8 cellular contexts compared by ENCODE assay signal in the genomic region with DNA sequence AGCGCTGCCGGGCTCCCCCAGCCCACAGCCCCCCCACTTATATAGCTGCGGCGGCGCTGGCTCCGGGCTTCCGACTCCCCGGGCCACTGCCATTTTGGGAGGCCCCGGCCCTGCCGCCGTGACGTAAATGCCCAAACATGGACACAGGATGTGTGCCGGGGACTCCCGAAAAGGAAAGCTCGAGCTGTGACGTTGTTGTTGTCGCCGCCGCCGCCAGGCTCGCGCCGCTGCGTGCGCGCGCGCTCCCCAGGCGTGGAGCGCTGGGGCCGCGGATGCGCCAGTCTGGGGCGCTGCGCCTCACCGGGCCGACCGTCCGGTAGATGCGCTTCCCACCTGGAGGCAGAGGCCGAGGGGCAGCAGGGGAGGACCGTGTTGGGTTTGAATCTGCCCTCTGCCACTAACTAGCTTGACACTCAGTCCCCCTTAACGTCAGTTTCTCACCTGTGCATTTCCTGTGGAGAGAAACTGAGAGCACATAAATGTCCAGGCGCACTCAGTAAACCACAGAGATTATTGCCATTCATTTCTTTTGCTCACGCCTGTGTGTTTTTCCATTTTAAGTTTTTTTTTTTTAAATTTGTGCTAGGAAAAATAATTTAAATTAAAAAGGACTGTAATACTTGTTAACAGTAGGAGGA. TPM values are rescaled to one million over a fixed set of nuclear protein-coding genes. Genes with fewer than 3 reads are reported as not detected.
A peak's percentile ranks its signal among the peaks of the same experiment; 100 is the strongest.
DNase-seq lines count a peak whose midpoint lies in the region; ATAC-seq and TF ChIP-seq lines count a peak whose summit lies in the region.

A gene (minus strand): TSS at position 15 of the 638 bp plus-strand sequence. CDS start 231 bp downstream, outside the sequence.

- H3K36me3 Mint-ChIP-seq in activated CD8-positive, alpha-beta T cell treated with anti-CD3 and anti-CD28 coated beads, Interleukin-2, amount 10 ng/mL, durations not matched to agents 7 days and 5 days (ENCODE audit: low read depth) = peaks cover 2% of the 10 kb centered on the region

- H3K27me3 Mint-ChIP-seq in activated CD8-positive, alpha-beta T cell treated with anti-CD3 and anti-CD28 coated beads, Interleukin-2, amount 10 ng/mL, durations not matched to agents 7 days and 5 days (ENCODE audit: low read depth) = peaks cover 62% of the 10 kb centered on the region

- H3K36me3 ChIP-seq in BE2C = no peaks in the 10 kb centered on the region
- no peaks in the 10 kb centered on the region for H3K36me3 ChIP-seq in ectodermal cell (ENCODE audit: control insufficient read depth, insufficient read depth, low read length)
- no peaks in the 10 kb centered on the region for H3K36me3 ChIP-seq in mesodermal cell (ENCODE audit: control insufficient read depth, insufficient read depth, low read length)

- CTCF ChIA-PET in activated CD8-positive, alpha-beta T cell treated with anti-CD3 and anti-CD28 coated beads, Interleukin-2, amount 10 ng/mL, durations not matched to agents 7 days and 5 days (lab: Charles Lee) = interaction anchor here (0.8 to 1.9 kb wide), 4 partner anchors 58 to 117 kb away, joined by 3 to 9 read pairs (median 3); no protein-coding TSS in a partner anchor

- H3K27ac ChIP-seq in ectodermal cell (ENCODE audit: insufficient read depth, low read depth, low read length, poor library complexity, severe bottlenecking) (no peak within 1 kb of the TSS), mesodermal cell (ENCODE audit: low read depth, low read length, severe bottlenecking) (no peak within 1 kb of the TSS)

- 0 to 1% methylated on average over 44 to 45 of the region's 45 CpGs for WGBS in ectodermal cell, 2 experiments
- WGBS in mesodermal cell (ENCODE audit: insufficient coverage in 2 of 2), 2 experiments = 1 to 5% methylated on average over 17 to 38 of the region's 45 CpGs

- H3K9me3 Mint-ChIP-seq in activated CD8-positive, alpha-beta T cell treated with anti-CD3 and anti-CD28 coated beads, Interleukin-2, amount 10 ng/mL, durations not matched to agents 7 days and 5 days (ENCODE audit: insufficient read depth) = no peaks in the 10 kb centered on the region

- no peak within 1 kb of the TSS for H3K27ac Mint-ChIP-seq in activated CD8-positive, alpha-beta T cell treated with anti-CD3 and anti-CD28 coated beads, Interleukin-2, amount 10 ng/mL, durations not matched to agents 7 days and 5 days

- no peak for TF ChIP-seq CTCF in BE2C (IDR thresholded peaks at IDR 0.05; ENCODE audit: low read depth, low read length)

- H3K4me3 Mint-ChIP-seq in activated CD8-positive, alpha-beta T cell treated with anti-CD3 and anti-CD28 coated beads, Interleukin-2, amount 10 ng/mL, durations not matched to agents 7 days and 5 days = peak within 1 kb of the TSS; percentile 59

- H3K4me3 ChIP-seq in BE2C (ENCODE audit: low read depth, low read length) (peak within 1 kb of the TSS; percentile 49), ectodermal cell (ENCODE audit: insufficient read depth, low read depth, low read length) (peak within 1 kb of the TSS; percentile 45), mesodermal cell (ENCODE audit: extremely low read depth, insufficient read depth, low read length, poor library complexity, severe bottlenecking) (peak within 1 kb of the TSS; percentile 40)

- H3K4me1 Mint-ChIP-seq in activated CD8-positive, alpha-beta T cell treated with anti-CD3 and anti-CD28 coated beads, Interleukin-2, amount 10 ng/mL, durations not matched to agents 7 days and 5 days (ENCODE audit: low read depth) = peaks cover 20% of the 10 kb centered on the region

- H3K27me3 ChIP-seq in BE2C (peaks cover 46% of the 10 kb centered on the region), ectodermal cell (ENCODE audit: control insufficient read depth, insufficient read depth, low read length, poor library complexity, severe bottlenecking) (peaks cover 98% of the 10 kb centered on the region)

- POLR2A ChIA-PET in activated CD8-positive, alpha-beta T cell treated with anti-CD3 and anti-CD28 coated beads, Interleukin-2, amount 10 ng/mL, durations not matched to agents 7 days and 5 days (lab: Charles Lee) = interaction anchor here (1.5 kb wide), 1 partner anchor 58 kb away, joined by 4 read pairs; no protein-coding TSS in a partner anchor

- DNase-seq in BE2C (peak; percentile 64), NCI-H82 (lab: John Stamatoyannopoulos, UW) (peak; percentile 83)
- DNase-seq in activated CD8-positive, alpha-beta T cell treated with anti-CD3 and anti-CD28 coated beads, Interleukin-2, amount 10 ng/mL, durations not matched to agents 7 days and 5 days = peak; percentile 94
- peak; percentile 79 to 84 for DNase-seq in stimulated activated CD8-positive, alpha-beta memory T cell treated with anti-CD3 and anti-CD28 coated beads, Interleukin-2, amount 100 ng/mL, for 48 hours (ENCODE audit: low read depth in 2 of 2)

- no peaks in the 10 kb centered on the region for H3K9me3 ChIP-seq in BE2C
- no peaks in the 10 kb centered on the region for H3K9me3 ChIP-seq in ectodermal cell (ENCODE audit: control insufficient read depth, low read length)
- no peaks in the 10 kb centered on the region for H3K9me3 ChIP-seq in mesodermal cell (ENCODE audit: control insufficient read depth, low read length)

- ATAC-seq in GM19452 (IDR thresholded peaks at IDR 0.05; ENCODE audit: unreplicated experiment) (peak; percentile 92), HG03521 (IDR thresholded peaks at IDR 0.05; ENCODE audit: unreplicated experiment) (peak; percentile 94)
- ATAC-seq in activated CD8-positive, alpha-beta T cell treated with anti-CD3 and anti-CD28 coated beads, Interleukin-2, amount 10 ng/mL, durations not matched to agents 7 days and 5 days = peak; percentile 90

- H3K4me1 ChIP-seq in BE2C = no peaks in the 10 kb centered on the region
- peaks cover 15% of the 10 kb centered on the region for H3K4me1 ChIP-seq in ectodermal cell (ENCODE audit: control insufficient read depth, insufficient read depth, low read length)
- peaks cover 5% of the 10 kb centered on the region for H3K4me1 ChIP-seq in mesodermal cell (ENCODE audit: control insufficient read depth, insufficient read depth, low read length, poor library complexity, severe bottlenecking)

RNA-seq across cellular contexts. Expression of the gene that starts here (rescaled TPM):
- polyA plus RNA-seq in BE2C (2012; ENCODE audit: insufficient read depth, insufficient read length, low read depth) = not detected
- not detected for total RNA-seq in activated CD8-positive, alpha-beta T cell treated with anti-CD3 and anti-CD28 coated beads, Interleukin-2, amount 10 ng/mL, durations not matched to agents 7 days and 5 days
- 0.33 TPM for polyA plus RNA-seq in ectodermal cell (2013, experiment 1 of 4)
- 0.16 TPM for polyA plus RNA-seq in ectodermal cell (2013, experiment 2 of 4)
- polyA plus RNA-seq in ectodermal cell (2013, experiment 3 of 4) = 0.21 TPM
- polyA plus RNA-seq in ectodermal cell (2013, experiment 4 of 4) = not detected
- polyA plus RNA-seq in mesodermal cell (2013, experiment 1 of 2) = not detected
- polyA plus RNA-seq in mesodermal cell (2013, experiment 2 of 2) = not detected

Comparison
In these comparisons a context has a peak if more than half of its experiments do, and no peak if none do; other contexts are left out.
1. Peak in DNase-seq and ATAC-seq in activated CD8-positive, alpha-beta T cell treated with anti-CD3 and anti-CD28 coated beads, Interleukin-2, amount 10 ng/mL, durations not matched to agents 7 days and 5 days; RNA of the gene not detected or under 1 TPM.